ENCODE assay signal across 1 cellular context in genomic region chr5:32760091-32760509, GRCh38.
TF ChIP-seq lines count a peak whose summit lies in the region.

No MANE protein-coding gene starts in this region.

TF ChIP-seq in GM23338, 12 proteins besides CTCF, POLR2A, EP300 and RAD21 (continued from another document):
- no peak for TF ChIP-seq ZNF462 (CRISPR knock-in tag; IDR thresholded peaks at IDR 0.05)
- TF ChIP-seq CREB1 (CRISPR knock-in tag; IDR thresholded peaks at IDR 0.05; ENCODE audit: low read depth): no peak
- no peak for TF ChIP-seq NANOG (IDR thresholded peaks at IDR 0.05; ENCODE audit: borderline replicate concordance)
- TF ChIP-seq EZH2phosphoT487 (IDR thresholded peaks at IDR 0.05; ENCODE audit: unreplicated experiment): no peak
- TF ChIP-seq ZNF114 (CRISPR knock-in tag; IDR thresholded peaks at IDR 0.05): no peak
- no peak for TF ChIP-seq STAT1 (IDR thresholded peaks at IDR 0.05; ENCODE audit: unreplicated experiment)
- no peak for TF ChIP-seq EZH2 (IDR thresholded peaks at IDR 0.05; ENCODE audit: low read depth, unreplicated experiment)
- TF ChIP-seq REST (IDR thresholded peaks at IDR 0.05; ENCODE audit: unreplicated experiment): no peak
- no peak for TF ChIP-seq JUNB (IDR thresholded peaks at IDR 0.05; ENCODE audit: unreplicated experiment)
- TF ChIP-seq ZNF331 (CRISPR knock-in tag; IDR thresholded peaks at IDR 0.05; ENCODE audit: low read depth): no peak
- no peak for TF ChIP-seq POLR2AphosphoS5 (IDR thresholded peaks at IDR 0.05; ENCODE audit: low read depth)
